Comparison of ENCODE assay signal across 21 cellular contexts in genomic region chr6:71206086-71206485, GRCh38.
"Had no signal": no experiment of that assay in that cellular context is flagged by ENCODE, and none has a peak within 500 bp of the region (broad histone marks: within the 10 kb centered on the region; RNA-seq: fewer than 3 reads in every experiment).

No MANE protein-coding gene starts in this region.

- H2AFZ ChIP-seq: parathyroid adenoma had no signal

- H3K27ac ChIP-seq: epithelial cell of prostate, esophagus squamous epithelium, parathyroid adenoma, psoas muscle, thoracic aorta had no signal

- H3K4me1 ChIP-seq: esophagus squamous epithelium, parathyroid adenoma, psoas muscle, uterus had no signal

- H3K79me2 ChIP-seq: parathyroid adenoma had no signal

- H3K9me3 ChIP-seq: esophagus squamous epithelium, psoas muscle, thoracic aorta, uterus had no signal

- DNase-seq: activated B cell treated with CpG ODN at 0.5 μM for 24 hours; activated CD4-positive, alpha-beta T cell treated with anti-CD3 and anti-CD28 coated beads for 36 hours; activated CD8-positive, alpha-beta memory T cell treated with anti-CD3 and anti-CD28 coated beads, Interleukin-2, amount 10 ng/mL, durations not matched to agents 7 days and 5 days; activated CD8-positive, alpha-beta T cell treated with anti-CD3 and anti-CD28 coated beads, Interleukin-2, amount 10 ng/mL, durations not matched to agents 7 days and 5 days; activated T-cell treated with anti-CD3 and anti-CD28 coated beads, Interleukin-2, amount 50 U/mL, for 48 hours; dermis blood vessel endothelial cell; effector CD4-positive, alpha-beta T cell; esophagus squamous epithelium; left ventricle myocardium superior; naive B cell; psoas muscle; stimulated activated CD4-positive, alpha-beta T cell treated with anti-CD3 and anti-CD28 coated beads, Interleukin-4, amount 100 ng/mL, for 1 hour; uterus had no signal

- FAIRE-seq: bronchial epithelial cell, frontal cortex, islet of Langerhans had no signal

- H3K27me3 ChIP-seq: esophagus squamous epithelium, uterus had no signal

- H3K9ac ChIP-seq: parathyroid adenoma had no signal

- ATAC-seq: activated CD4-positive, alpha-beta T cell treated with anti-CD3 and anti-CD28 coated beads for 36 hours; activated CD8-positive, alpha-beta memory T cell treated with anti-CD3 and anti-CD28 coated beads, Interleukin-2, amount 10 ng/mL, durations not matched to agents 7 days and 5 days; activated CD8-positive, alpha-beta T cell treated with anti-CD3 and anti-CD28 coated beads, Interleukin-2, amount 10 ng/mL, durations not matched to agents 7 days and 5 days; activated naive CD4-positive, alpha-beta T cell treated with anti-CD3 and anti-CD28 coated beads, Interleukin-2, amount 50 U/mL, for 72 hours; left ventricle myocardium superior; psoas muscle; stimulated activated effector memory CD8-positive, alpha-beta T cell treated with anti-CD3 and anti-CD28 coated beads, Interleukin-12 subunit alpha, Interleukin-12 subunit beta, amount 100 ng/mL, for 72 hours had no signal

- H3K36me3 ChIP-seq: esophagus squamous epithelium, thoracic aorta, uterus had no signal

- H3K4me3 ChIP-seq: esophagus squamous epithelium, psoas muscle, thoracic aorta, uterus had no signal
